ENCODE assay signal across 1 cellular context in the genomic region with DNA sequence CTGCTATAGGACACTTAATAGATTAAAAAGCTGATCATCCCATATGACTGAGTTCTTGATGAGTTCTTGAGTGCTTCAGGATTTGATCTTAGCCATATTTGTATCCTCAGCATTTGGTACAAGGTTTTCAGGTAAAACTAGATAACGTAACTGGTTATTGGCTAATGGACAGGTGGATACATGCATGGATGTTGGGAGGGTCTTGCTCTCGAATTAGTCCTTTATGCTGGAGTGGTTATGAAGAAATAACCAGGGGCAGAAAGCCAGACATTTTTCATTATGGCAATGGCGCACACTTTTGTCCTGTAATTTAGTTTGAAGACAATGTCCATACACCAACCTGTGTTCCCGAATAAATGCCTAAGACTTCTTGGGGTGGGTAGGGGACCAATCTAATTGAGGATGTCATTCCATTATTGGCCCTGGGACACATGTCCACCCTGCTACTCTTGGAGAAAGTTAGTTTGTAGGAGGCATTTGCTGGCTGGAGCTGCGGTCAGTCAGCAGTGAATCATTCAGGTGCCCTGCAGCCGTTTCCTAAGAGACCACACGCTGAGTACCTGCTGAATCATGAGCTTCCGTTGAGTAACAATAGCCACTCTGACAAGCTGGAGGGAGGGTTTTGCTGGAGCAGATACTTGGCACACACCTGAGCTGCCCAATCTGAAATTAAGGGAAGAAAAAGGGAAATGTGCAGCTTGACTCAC.
TF ChIP-seq lines count a peak whose summit lies in the region.

No MANE protein-coding gene starts in this region.

TF ChIP-seq in K562, 482 proteins besides CTCF, POLR2A, EP300 and RAD21 (continued from another document):
- TF ChIP-seq, protein P1, sequence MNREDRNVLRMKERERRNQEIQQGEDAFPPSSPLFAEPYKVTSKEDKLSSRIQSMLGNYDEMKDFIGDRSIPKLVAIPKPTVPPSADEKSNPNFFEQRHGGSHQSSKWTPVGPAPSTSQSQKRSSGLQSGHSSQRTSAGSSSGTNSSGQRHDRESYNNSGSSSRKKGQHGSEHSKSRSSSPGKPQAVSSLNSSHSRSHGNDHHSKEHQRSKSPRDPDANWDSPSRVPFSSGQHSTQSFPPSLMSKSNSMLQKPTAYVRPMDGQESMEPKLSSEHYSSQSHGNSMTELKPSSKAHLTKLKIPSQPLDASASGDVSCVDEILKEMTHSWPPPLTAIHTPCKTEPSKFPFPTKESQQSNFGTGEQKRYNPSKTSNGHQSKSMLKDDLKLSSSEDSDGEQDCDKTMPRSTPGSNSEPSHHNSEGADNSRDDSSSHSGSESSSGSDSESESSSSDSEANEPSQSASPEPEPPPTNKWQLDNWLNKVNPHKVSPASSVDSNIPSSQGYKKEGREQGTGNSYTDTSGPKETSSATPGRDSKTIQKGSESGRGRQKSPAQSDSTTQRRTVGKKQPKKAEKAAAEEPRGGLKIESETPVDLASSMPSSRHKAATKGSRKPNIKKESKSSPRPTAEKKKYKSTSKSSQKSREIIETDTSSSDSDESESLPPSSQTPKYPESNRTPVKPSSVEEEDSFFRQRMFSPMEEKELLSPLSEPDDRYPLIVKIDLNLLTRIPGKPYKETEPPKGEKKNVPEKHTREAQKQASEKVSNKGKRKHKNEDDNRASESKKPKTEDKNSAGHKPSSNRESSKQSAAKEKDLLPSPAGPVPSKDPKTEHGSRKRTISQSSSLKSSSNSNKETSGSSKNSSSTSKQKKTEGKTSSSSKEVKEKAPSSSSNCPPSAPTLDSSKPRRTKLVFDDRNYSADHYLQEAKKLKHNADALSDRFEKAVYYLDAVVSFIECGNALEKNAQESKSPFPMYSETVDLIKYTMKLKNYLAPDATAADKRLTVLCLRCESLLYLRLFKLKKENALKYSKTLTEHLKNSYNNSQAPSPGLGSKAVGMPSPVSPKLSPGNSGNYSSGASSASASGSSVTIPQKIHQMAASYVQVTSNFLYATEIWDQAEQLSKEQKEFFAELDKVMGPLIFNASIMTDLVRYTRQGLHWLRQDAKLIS (CRISPR knock-in tag; IDR thresholded peaks at IDR 0.05), result no peak
- TF ChIP-seq, protein P2, sequence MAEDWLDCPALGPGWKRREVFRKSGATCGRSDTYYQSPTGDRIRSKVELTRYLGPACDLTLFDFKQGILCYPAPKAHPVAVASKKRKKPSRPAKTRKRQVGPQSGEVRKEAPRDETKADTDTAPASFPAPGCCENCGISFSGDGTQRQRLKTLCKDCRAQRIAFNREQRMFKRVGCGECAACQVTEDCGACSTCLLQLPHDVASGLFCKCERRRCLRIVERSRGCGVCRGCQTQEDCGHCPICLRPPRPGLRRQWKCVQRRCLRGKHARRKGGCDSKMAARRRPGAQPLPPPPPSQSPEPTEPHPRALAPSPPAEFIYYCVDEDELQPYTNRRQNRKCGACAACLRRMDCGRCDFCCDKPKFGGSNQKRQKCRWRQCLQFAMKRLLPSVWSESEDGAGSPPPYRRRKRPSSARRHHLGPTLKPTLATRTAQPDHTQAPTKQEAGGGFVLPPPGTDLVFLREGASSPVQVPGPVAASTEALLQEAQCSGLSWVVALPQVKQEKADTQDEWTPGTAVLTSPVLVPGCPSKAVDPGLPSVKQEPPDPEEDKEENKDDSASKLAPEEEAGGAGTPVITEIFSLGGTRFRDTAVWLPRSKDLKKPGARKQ (CRISPR knock-in tag; IDR thresholded peaks at IDR 0.05), result no peak
- TF ChIP-seq KHSRP (IDR thresholded peaks at IDR 0.05) (no peak), NFE2 (IDR thresholded peaks at IDR 0.05; ENCODE audit: low read depth) (peak; percentile 80), RBM39 (optimal IDR thresholded peaks at IDR 0.05; ENCODE audit: low read depth, low read length) (no peak), ZNF311 (CRISPR knock-in tag; IDR thresholded peaks at IDR 0.05) (no peak), SMARCE1 (IDR thresholded peaks at IDR 0.05) (0 out of 2 replicates have a peak, but pooled peaks have one; percentile 40), SMARCB1 (IDR thresholded peaks at IDR 0.05; ENCODE audit: insufficient read length, low read depth) (no peak), POLR2G (IDR thresholded peaks at IDR 0.05; ENCODE audit: low read depth, low read length) (no peak), NFIX (CRISPR knock-in tag; IDR thresholded peaks at IDR 0.05; ENCODE audit: low read depth) (no peak), NEUROD1 (IDR thresholded peaks at IDR 0.05; ENCODE audit: borderline replicate concordance, low read depth, low read length, partially characterized antibody) (no peak), SIN3A (IDR thresholded peaks at IDR 0.05; ENCODE audit: borderline replicate concordance in 2 of 2, control insufficient read depth in 1 of 2, low read depth in 2 of 2, low read length in 2 of 2) (no peak), ARID1B (IDR thresholded peaks at IDR 0.05) (peak; percentile 47; the same call in 1 of the 2 replicates), ZNF778 (CRISPR knock-in tag; IDR thresholded peaks at IDR 0.05) (no peak), ZBTB8A (IDR thresholded peaks at IDR 0.05; ENCODE audit: partially characterized antibody) (no peak), MYNN (IDR thresholded peaks at IDR 0.05) (no peak), MYNN (CRISPR knock-in tag; IDR thresholded peaks at IDR 0.05) (no peak), CBX3 (IDR thresholded peaks at IDR 0.05; ENCODE audit: borderline replicate concordance in 1 of 2, low read length in 2 of 2) (no peak), WHSC1 (IDR thresholded peaks at IDR 0.05; ENCODE audit: low read length) (no peak)
- TF ChIP-seq, protein P3, sequence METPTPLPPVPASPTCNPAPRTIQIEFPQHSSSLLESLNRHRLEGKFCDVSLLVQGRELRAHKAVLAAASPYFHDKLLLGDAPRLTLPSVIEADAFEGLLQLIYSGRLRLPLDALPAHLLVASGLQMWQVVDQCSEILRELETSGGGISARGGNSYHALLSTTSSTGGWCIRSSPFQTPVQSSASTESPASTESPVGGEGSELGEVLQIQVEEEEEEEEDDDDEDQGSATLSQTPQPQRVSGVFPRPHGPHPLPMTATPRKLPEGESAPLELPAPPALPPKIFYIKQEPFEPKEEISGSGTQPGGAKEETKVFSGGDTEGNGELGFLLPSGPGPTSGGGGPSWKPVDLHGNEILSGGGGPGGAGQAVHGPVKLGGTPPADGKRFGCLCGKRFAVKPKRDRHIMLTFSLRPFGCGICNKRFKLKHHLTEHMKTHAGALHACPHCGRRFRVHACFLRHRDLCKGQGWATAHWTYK (CRISPR knock-in tag; IDR thresholded peaks at IDR 0.05), result no peak
- TF ChIP-seq, protein P4, sequence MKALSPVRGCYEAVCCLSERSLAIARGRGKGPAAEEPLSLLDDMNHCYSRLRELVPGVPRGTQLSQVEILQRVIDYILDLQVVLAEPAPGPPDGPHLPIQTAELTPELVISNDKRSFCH (CRISPR knock-in tag; IDR thresholded peaks at IDR 0.05), result no peak
- TF ChIP-seq, protein P4 (tag; IDR thresholded peaks at IDR 0.05), result no peak
- TF ChIP-seq, protein P5, sequence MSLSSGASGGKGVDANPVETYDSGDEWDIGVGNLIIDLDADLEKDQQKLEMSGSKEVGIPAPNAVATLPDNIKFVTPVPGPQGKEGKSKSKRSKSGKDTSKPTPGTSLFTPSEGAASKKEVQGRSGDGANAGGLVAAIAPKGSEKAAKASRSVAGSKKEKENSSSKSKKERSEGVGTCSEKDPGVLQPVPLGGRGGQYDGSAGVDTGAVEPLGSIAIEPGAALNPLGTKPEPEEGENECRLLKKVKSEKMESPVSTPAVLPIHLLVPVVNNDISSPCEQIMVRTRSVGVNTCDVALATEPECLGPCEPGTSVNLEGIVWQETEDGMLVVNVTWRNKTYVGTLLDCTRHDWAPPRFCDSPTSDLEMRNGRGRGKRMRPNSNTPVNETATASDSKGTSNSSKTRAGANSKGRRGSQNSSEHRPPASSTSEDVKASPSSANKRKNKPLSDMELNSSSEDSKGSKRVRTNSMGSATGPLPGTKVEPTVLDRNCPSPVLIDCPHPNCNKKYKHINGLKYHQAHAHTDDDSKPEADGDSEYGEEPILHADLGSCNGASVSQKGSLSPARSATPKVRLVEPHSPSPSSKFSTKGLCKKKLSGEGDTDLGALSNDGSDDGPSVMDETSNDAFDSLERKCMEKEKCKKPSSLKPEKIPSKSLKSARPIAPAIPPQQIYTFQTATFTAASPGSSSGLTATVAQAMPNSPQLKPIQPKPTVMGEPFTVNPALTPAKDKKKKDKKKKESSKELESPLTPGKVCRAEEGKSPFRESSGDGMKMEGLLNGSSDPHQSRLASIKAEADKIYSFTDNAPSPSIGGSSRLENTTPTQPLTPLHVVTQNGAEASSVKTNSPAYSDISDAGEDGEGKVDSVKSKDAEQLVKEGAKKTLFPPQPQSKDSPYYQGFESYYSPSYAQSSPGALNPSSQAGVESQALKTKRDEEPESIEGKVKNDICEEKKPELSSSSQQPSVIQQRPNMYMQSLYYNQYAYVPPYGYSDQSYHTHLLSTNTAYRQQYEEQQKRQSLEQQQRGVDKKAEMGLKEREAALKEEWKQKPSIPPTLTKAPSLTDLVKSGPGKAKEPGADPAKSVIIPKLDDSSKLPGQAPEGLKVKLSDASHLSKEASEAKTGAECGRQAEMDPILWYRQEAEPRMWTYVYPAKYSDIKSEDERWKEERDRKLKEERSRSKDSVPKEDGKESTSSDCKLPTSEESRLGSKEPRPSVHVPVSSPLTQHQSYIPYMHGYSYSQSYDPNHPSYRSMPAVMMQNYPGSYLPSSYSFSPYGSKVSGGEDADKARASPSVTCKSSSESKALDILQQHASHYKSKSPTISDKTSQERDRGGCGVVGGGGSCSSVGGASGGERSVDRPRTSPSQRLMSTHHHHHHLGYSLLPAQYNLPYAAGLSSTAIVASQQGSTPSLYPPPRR (CRISPR knock-in tag; IDR thresholded peaks at IDR 0.05; ENCODE audit: borderline replicate concordance), result no peak
